ENCODE assay signal across 9 cellular contexts in the genomic region with DNA sequence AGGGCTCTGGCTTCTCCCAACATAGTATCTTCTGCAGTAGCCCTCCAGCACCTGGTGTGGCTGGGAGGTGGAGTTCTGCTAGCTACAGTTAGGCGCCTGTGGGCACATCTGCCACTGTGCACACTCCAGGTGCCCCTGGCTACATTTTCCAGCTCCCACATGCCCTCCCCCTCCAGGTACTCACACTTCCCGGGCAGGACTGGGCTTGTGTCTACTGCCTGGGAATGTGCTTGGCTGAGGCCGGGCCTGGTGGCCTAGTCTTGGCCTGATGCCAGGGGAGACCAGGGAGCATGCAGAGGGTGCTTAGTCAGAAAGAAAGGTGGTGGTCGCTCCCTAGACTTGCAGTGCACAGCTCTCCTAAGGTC. TPM values are rescaled to one million over a fixed set of nuclear protein-coding genes. Genes with fewer than 3 reads are reported as not detected.
DNase-seq lines count a peak whose midpoint lies in the region; ATAC-seq and TF ChIP-seq lines count a peak whose summit lies in the region.
"Had no signal": no experiment of that assay in that cellular context is flagged by ENCODE, and none has a peak within 500 bp of the region (broad histone marks: within the 10 kb centered on the region; RNA-seq: fewer than 3 reads in every experiment).

No MANE protein-coding gene starts in this region.

- H3K27ac Mint-ChIP-seq in Calu3 (ENCODE audit: unreplicated experiment) = no peak overlapping the region
- H3K27ac Mint-ChIP-seq in neural progenitor cell = no peak overlapping the region
- no peak overlapping the region for H3K27ac Mint-ChIP-seq in effector memory CD8-positive, alpha-beta T cell

- H3K4me3 ChIP-seq in breast epithelium = peak overlapping the region in 1 of 3 donors; percentile 39
- no peak overlapping the region for H3K4me3 ChIP-seq in neural progenitor cell

- H3K79me2 ChIP-seq in neural progenitor cell (ENCODE audit: low read depth) = peaks cover 35% of the 10 kb centered on the region

- no peak overlapping the region for H3K9ac ChIP-seq in neural progenitor cell

- TF ChIP-seq POLR2A in breast epithelium (IDR thresholded peaks at IDR 0.05) = no peak

- H3K27ac ChIP-seq in breast epithelium (peak overlapping the region; percentile 94 to 95), neural progenitor cell (no peak overlapping the region)

- TF ChIP-seq CTCF in Calu3 (IDR thresholded peaks at IDR 0.05; ENCODE audit: unreplicated experiment) (no peak), breast epithelium (IDR thresholded peaks at IDR 0.05) (no peak), neural progenitor cell (IDR thresholded peaks at IDR 0.05) (no peak)

- peaks cover 49% of the 10 kb centered on the region for H3K36me3 Mint-ChIP-seq in Calu3 (ENCODE audit: insufficient read depth, unreplicated experiment)
- peaks cover 7% of the 10 kb centered on the region for H3K36me3 Mint-ChIP-seq in neural progenitor cell
- no peaks in the 10 kb centered on the region for H3K36me3 Mint-ChIP-seq in effector memory CD8-positive, alpha-beta T cell (ENCODE audit: insufficient read depth)

- no peak overlapping the region for H2AFZ ChIP-seq in neural progenitor cell (replicated peaks)

- H3K27me3 ChIP-seq in breast epithelium (no peaks in the 10 kb centered on the region), neural progenitor cell (no peaks in the 10 kb centered on the region)

- peaks cover 16 to 26% of the 10 kb centered on the region in 2 donors for H3K4me1 ChIP-seq in breast epithelium
- H3K4me1 ChIP-seq in neural progenitor cell = peaks cover 37% of the 10 kb centered on the region

- DNase-seq in Calu3 (peak; percentile 41), NCI-H2107 (lab: John Stamatoyannopoulos, UW) (peak; percentile 73), breast epithelium (ENCODE audit: low spot score in 2 of 2) (peak; percentile 71 to 89), neural progenitor cell (ENCODE audit: low spot score) (no peak), A172 (ENCODE audit: low spot score) (no peak)
- DNase-seq in activated CD4-positive, alpha-beta T cell treated with anti-CD3 and anti-CD28 coated beads, Interleukin-2, amount 50 U/mL, for 1 hour = no peak
- DNase-seq in effector memory CD8-positive, alpha-beta T cell = no peak
- DNase-seq: stimulated activated CD8-positive, alpha-beta memory T cell treated with anti-CD3 and anti-CD28 coated beads, Interleukin-4, amount 100 ng/mL, for 48 hours had no signal

- H3F3A ChIP-seq in neural progenitor cell (ENCODE audit: low read depth) = peaks cover 5% of the 10 kb centered on the region

- H3K36me3 ChIP-seq in breast epithelium (no peaks in the 10 kb centered on the region), neural progenitor cell (no peaks in the 10 kb centered on the region)

- intact Hi-C loops in Calu3 (cut with micrococcal nuclease; ENCODE audit: unreplicated experiment) = no loop called here
- intact Hi-C loops in breast epithelium (cut with DNase I; ENCODE audit: low total_unique reads) = no loop called here

- H3K9me3 ChIP-seq in breast epithelium (no peaks in the 10 kb centered on the region), neural progenitor cell (ENCODE audit: low read depth) (no peaks in the 10 kb centered on the region)

- H3K9me3 Mint-ChIP-seq in Calu3 (ENCODE audit: low read depth, unreplicated experiment) = no peaks in the 10 kb centered on the region
- H3K9me3 Mint-ChIP-seq in neural progenitor cell = no peaks in the 10 kb centered on the region
- H3K9me3 Mint-ChIP-seq in effector memory CD8-positive, alpha-beta T cell = no peaks in the 10 kb centered on the region

- no peak for ATAC-seq in GM21360 (IDR thresholded peaks at IDR 0.05; ENCODE audit: unreplicated experiment)
- ATAC-seq in effector memory CD8-positive, alpha-beta T cell (replicated peaks) = no peak

- peak overlapping the region; percentile 91 for H3K4me2 ChIP-seq in neural progenitor cell

- BruUV-seq in Calu3 (replicated peaks; lab: Mats Ljungman, UMichigan) = no TSS peak

- H4K20me1 ChIP-seq in neural progenitor cell (ENCODE audit: low read depth) = peaks cover 16% of the 10 kb centered on the region

- peak overlapping the region; percentile 72 for H3K4me3 Mint-ChIP-seq in Calu3 (ENCODE audit: low read depth, unreplicated experiment)
- H3K4me3 Mint-ChIP-seq in neural progenitor cell = peak overlapping the region; percentile 95
- no peak overlapping the region for H3K4me3 Mint-ChIP-seq in effector memory CD8-positive, alpha-beta T cell

- peaks cover 43% of the 10 kb centered on the region for H3K4me1 Mint-ChIP-seq in Calu3 (ENCODE audit: low read depth, unreplicated experiment)
- H3K4me1 Mint-ChIP-seq in neural progenitor cell = peaks cover 50% of the 10 kb centered on the region
- H3K4me1 Mint-ChIP-seq in effector memory CD8-positive, alpha-beta T cell (ENCODE audit: low read depth in 2 of 2) = peaks cover 4 to 5% of the 10 kb centered on the region in 2 donors

- no peaks in the 10 kb centered on the region for H3K27me3 Mint-ChIP-seq in Calu3 (ENCODE audit: unreplicated experiment)
- peaks cover 11% of the 10 kb centered on the region for H3K27me3 Mint-ChIP-seq in neural progenitor cell (ENCODE audit: insufficient read depth, low read depth)
- peaks cover 16 to 28% of the 10 kb centered on the region in 2 donors for H3K27me3 Mint-ChIP-seq in effector memory CD8-positive, alpha-beta T cell

- CTCF ChIA-PET in Calu3 (lab: Charles Lee) = interaction anchor here (0.6 to 1.5 kb wide), 3 partner anchors 15 to 290 kb away, joined by 3 read pairs; no protein-coding TSS in a partner anchor

RNA-seq across cellular contexts. Expression of a gene that starts 15.9 kb away (rescaled TPM):
- total RNA-seq in Calu3 (2022) (30.3 and 37.1 TPM in 2 replicates), breast epithelium (100 to 1,000 TPM; 104 to 150 (median 109) TPM), neural progenitor cell (ENCODE audit: low replicate concordance) (35.7 and 100 TPM in 2 replicates)
- total RNA-seq in A172 (2014; rRNA removed; shearing (Covaris generic)) = 87.1 and 101 TPM in 2 replicates

RNA-seq across cellular contexts. Expression of a gene that starts 51.1 kb away (rescaled TPM):
- total RNA-seq in Calu3 (2022) (77.8 and 83.8 TPM in 2 replicates), breast epithelium (10 to 100 TPM; 94.1 to 99.1 (median 98.6) TPM), neural progenitor cell (ENCODE audit: low replicate concordance) (97.8 and 112 TPM in 2 replicates)
- 92.7 and 102 TPM in 2 replicates for total RNA-seq in A172 (2014; rRNA removed; shearing (Covaris generic))

RNA-seq across cellular contexts. Expression of a gene that starts 56.2 kb away (rescaled TPM):
- total RNA-seq in Calu3 (2022) (0.21 and 0.49 TPM in 2 replicates), breast epithelium (not detected), neural progenitor cell (ENCODE audit: low replicate concordance) (not detected in 2 replicates)
- total RNA-seq in A172 (2014; rRNA removed; shearing (Covaris generic)) = 0.05 TPM in 1 of 2 replicates, not detected in the other

RNA-seq across cellular contexts. Expression of a gene that starts 57.5 kb away (rescaled TPM):
- total RNA-seq in Calu3 (2022) (8.3 and 9.1 TPM in 2 replicates), breast epithelium (10 to 100 TPM; 24.3 to 45.9 (median 33.4) TPM), neural progenitor cell (ENCODE audit: low replicate concordance) (40.1 and 47.5 TPM in 2 replicates)
- total RNA-seq in A172 (2014; rRNA removed; shearing (Covaris generic)) = 34.6 and 40.5 TPM in 2 replicates

Comparison
In these comparisons a context has a peak if more than half of its experiments do, and no peak if none do; other contexts are left out.
1. DNase-seq: peak in Calu3 (single experiment), NCI-H2107 (single experiment) and breast epithelium (2 of 2); none in neural progenitor cell (single experiment), A172 (single experiment), activated CD4-positive, alpha-beta T cell treated with anti-CD3 and anti-CD28 coated beads, Interleukin-2, amount 50 U/mL, for 1 hour (single experiment) and effector memory CD8-positive, alpha-beta T cell (0 of 3).
2. H3K4me3 Mint-ChIP-seq: peak in Calu3 (single experiment) and neural progenitor cell (single experiment); none in effector memory CD8-positive, alpha-beta T cell (0 of 2).